ENCODE assay signal across 21 cellular contexts in genomic region chr11:61342207-61342803, GRCh38.
"Had no signal": no experiment of that assay in that cellular context is flagged by ENCODE, and none has a peak within 500 bp of the region (broad histone marks: within the 10 kb centered on the region; RNA-seq: fewer than 3 reads in every experiment).

No MANE protein-coding gene starts in this region.

- H3K9me3 Mint-ChIP-seq: activated naive CD8-positive, alpha-beta T cell treated with anti-CD3 and anti-CD28 coated beads, Interleukin-2, amount 10 ng/mL, durations not matched to agents 7 days and 5 days; activated T-helper 1 cell treated with anti-CD3 and anti-CD28 coated beads, Interleukin-12 subunit alpha, Interleukin-12 subunit beta, Interleukin-2, Interleukin-4 antibody, amounts not matched to agents 30 ng/mL and 10 ng/mL and 1 ng/mL, durations not matched to agents 14 hours and 24 hours and 36 hours; nephron progenitor cell; stimulated activated naive CD8-positive, alpha-beta T cell treated with anti-CD3 and anti-CD28 coated beads, Interleukin-15, Interleukin-2, amounts not matched to agents 100 ng/mL and 50 ng/mL, for 24 hours had no signal

- H3K27me3 ChIP-seq: brain microvascular endothelial cell, dorsolateral prefrontal cortex, right atrium auricular region, tibial nerve had no signal

- FAIRE-seq: colon, TTC549, urothelium cell line had no signal

- H3K27me3 Mint-ChIP-seq: activated CD4-positive, alpha-beta T cell treated with anti-CD3 and anti-CD28 coated beads for 36 hours; activated naive CD8-positive, alpha-beta T cell treated with anti-CD3 and anti-CD28 coated beads, Interleukin-2, amount 10 ng/mL, durations not matched to agents 7 days and 5 days; progenitor cell of endocrine pancreas; stimulated activated naive CD8-positive, alpha-beta T cell treated with anti-CD3 and anti-CD28 coated beads, Interleukin-15, Interleukin-2, amounts not matched to agents 100 ng/mL and 50 ng/mL, for 24 hours had no signal

- H3K4me1 Mint-ChIP-seq: activated CD4-positive, alpha-beta T cell treated with anti-CD3 and anti-CD28 coated beads for 36 hours had no signal

- H3K36me3 ChIP-seq: brain microvascular endothelial cell, right atrium auricular region had no signal

- H3K4me3 Mint-ChIP-seq: activated CD4-positive, alpha-beta T cell treated with anti-CD3 and anti-CD28 coated beads for 36 hours; activated naive CD8-positive, alpha-beta T cell treated with anti-CD3 and anti-CD28 coated beads, Interleukin-2, amount 10 ng/mL, durations not matched to agents 7 days and 5 days; activated T-helper 1 cell treated with anti-CD3 and anti-CD28 coated beads, Interleukin-12 subunit alpha, Interleukin-12 subunit beta, Interleukin-2, Interleukin-4 antibody, amounts not matched to agents 30 ng/mL and 10 ng/mL and 1 ng/mL, durations not matched to agents 14 hours and 24 hours and 36 hours; nephron progenitor cell; stimulated activated naive CD8-positive, alpha-beta T cell treated with anti-CD3 and anti-CD28 coated beads, Interleukin-15, Interleukin-2, amounts not matched to agents 100 ng/mL and 50 ng/mL, for 24 hours had no signal

- H3K36me3 Mint-ChIP-seq: activated naive CD8-positive, alpha-beta T cell treated with anti-CD3 and anti-CD28 coated beads, Interleukin-2, amount 10 ng/mL, durations not matched to agents 7 days and 5 days had no signal

- H3K27ac Mint-ChIP-seq: activated CD4-positive, alpha-beta T cell treated with anti-CD3 and anti-CD28 coated beads for 36 hours; activated T-helper 1 cell treated with anti-CD3 and anti-CD28 coated beads, Interleukin-12 subunit alpha, Interleukin-12 subunit beta, Interleukin-2, Interleukin-4 antibody, amounts not matched to agents 30 ng/mL and 10 ng/mL and 1 ng/mL, durations not matched to agents 14 hours and 24 hours and 36 hours; nephron progenitor cell; progenitor cell of endocrine pancreas; stimulated activated naive CD8-positive, alpha-beta T cell treated with anti-CD3 and anti-CD28 coated beads, Interleukin-15, Interleukin-2, amounts not matched to agents 100 ng/mL and 50 ng/mL, for 24 hours had no signal

- DNase-seq: activated CD4-positive, alpha-beta T cell treated with anti-CD3 and anti-CD28 coated beads for 36 hours; activated CD4-positive, alpha-beta T cell treated with anti-CD3 and anti-CD28 coated beads, Interleukin-2, amount 50 U/mL, for 48 hours; activated naive CD4-positive, alpha-beta T cell treated with Interleukin-2 at 50 U/mL for 16 hours; activated naive CD8-positive, alpha-beta T cell treated with anti-CD3 and anti-CD28 coated beads, Interleukin-2, amount 10 ng/mL, durations not matched to agents 7 days and 5 days; anterior cingulate cortex; brain microvascular endothelial cell; central memory CD4-positive, alpha-beta T cell; dorsolateral prefrontal cortex; foreskin fibroblast; left cardiac atrium; midbrain; nephron progenitor cell had no signal

- H3K4me3 ChIP-seq: dorsolateral prefrontal cortex, right atrium auricular region, skin epidermis, tibial nerve had no signal

- ATAC-seq: activated CD4-positive, alpha-beta T cell treated with anti-CD3 and anti-CD28 coated beads for 36 hours; left cardiac atrium had no signal

- H3K27ac ChIP-seq: brain microvascular endothelial cell, dorsolateral prefrontal cortex, right atrium auricular region, skin epidermis, tibial nerve had no signal

- H3K9me3 ChIP-seq: right atrium auricular region, tibial nerve had no signal

- H3K4me1 ChIP-seq: right atrium auricular region had no signal
